ENCODE assay signal across 11 cellular contexts in genomic region chr5:173825215-173825865, GRCh38.
DNase-seq lines count a peak whose midpoint lies in the region; ATAC-seq and TF ChIP-seq lines count a peak whose summit lies in the region.
"Had no signal": no experiment of that assay in that cellular context is flagged by ENCODE, and none has a peak within 500 bp of the region (broad histone marks: within the 10 kb centered on the region; RNA-seq: fewer than 3 reads in every experiment).

No MANE protein-coding gene starts in this region.

- H3K9me2 ChIP-seq in GM23248 (ENCODE audit: insufficient read depth): no peaks in the 10 kb centered on the region

- H3K27me3 ChIP-seq in GM23248 (replicated peaks; ENCODE audit: insufficient read depth): no peaks in the 10 kb centered on the region
- H3K27me3 ChIP-seq in adrenal gland: no peaks in the 10 kb centered on the region
- H3K27me3 ChIP-seq in kidney epithelial cell (ENCODE audit: control insufficient read depth, insufficient read depth, low read length): no peaks in the 10 kb centered on the region
- no peaks in the 10 kb centered on the region for H3K27me3 ChIP-seq in skeletal muscle satellite cell (ENCODE audit: control insufficient read depth, insufficient read depth, low read length)

- TF ChIP-seq CTCF in adrenal gland (IDR thresholded peaks at IDR 0.05) (no peak), kidney epithelial cell (IDR thresholded peaks at IDR 0.05; ENCODE audit: insufficient read depth, low read length, poor library complexity, severe bottlenecking) (no peak)

- H3K4me2 ChIP-seq in GM23248 (ENCODE audit: unreplicated experiment): no peak overlapping the region
- peak overlapping the region; percentile 8 for H3K4me2 ChIP-seq in skeletal muscle satellite cell (ENCODE audit: low read length)

- intact Hi-C loops in adrenal gland (cut with DNase I): no loop called here

- H2AFZ ChIP-seq in GM23248: no peak overlapping the region

- peaks cover 16% of the 10 kb centered on the region for H3F3A ChIP-seq in GM23248 (ENCODE audit: insufficient read depth)

- H3K9ac ChIP-seq in GM23248 (no peak overlapping the region), skeletal muscle satellite cell (ENCODE audit: low read depth, low read length) (no peak overlapping the region)

- H3K9me3 ChIP-seq in GM23248 (ENCODE audit: low read depth): no peaks in the 10 kb centered on the region
- H3K9me3 ChIP-seq in adrenal gland (replicated peaks in 1 of 3): no peaks in the 10 kb centered on the region
- H3K9me3 ChIP-seq in skeletal muscle satellite cell (replicated peaks; ENCODE audit: low read length): no peaks in the 10 kb centered on the region

- H3K27ac ChIP-seq in GM23248 (no peak overlapping the region), adrenal gland (peak overlapping the region in 3 of 5 donors; percentile 19 to 91 (median 79))

- no peak for ATAC-seq in GM18873 (IDR thresholded peaks at IDR 0.05; ENCODE audit: low FRiP score, unreplicated experiment)

- H3K4me3 ChIP-seq in GM23248 (no peak overlapping the region), adrenal gland (no peak overlapping the region), kidney epithelial cell (ENCODE audit: low read depth, low read length) (no peak overlapping the region), skeletal muscle satellite cell (ENCODE audit: low read length) (no peak overlapping the region)

- H3K4me1 ChIP-seq in GM23248 (ENCODE audit: insufficient read depth) (peaks cover 13% of the 10 kb centered on the region), adrenal gland (replicated peaks in 1 of 2) (peaks cover 21 to 35% of the 10 kb centered on the region in 2 donors), skeletal muscle satellite cell (ENCODE audit: control insufficient read depth, insufficient read depth, low read length) (peaks cover 38% of the 10 kb centered on the region)

- H3K79me2 ChIP-seq in GM23248 (ENCODE audit: insufficient read depth): no peaks in the 10 kb centered on the region

- H4K20me1 ChIP-seq in GM23248 (ENCODE audit: insufficient read depth): no peaks in the 10 kb centered on the region

- in situ Hi-C loops in GM23248 (cut with MboI) (no loop called here), KBM-7 (cut with MboI; ENCODE audit: low pct_unique_long_range_greater_than_20kb, low sequenced_read_pairs) (no loop called here)

- 56 to 60% methylated on average over 13 of the region's 13 CpGs for WGBS in GM23248 (ENCODE audit: low coverage in 1 of 2, low lambda C conversion rate in 2 of 2, missing lambda C conversion rate in 2 of 2), 2 experiments
- 68 to 82% (median 77%) methylated on average over 13 of the region's 13 CpGs for WGBS in adrenal gland, 4 donors

- TF ChIP-seq POLR2A in adrenal gland (IDR thresholded peaks at IDR 0.05): no peak

- H3K36me3 ChIP-seq in GM23248 (ENCODE audit: low read depth): no peaks in the 10 kb centered on the region
- no peaks in the 10 kb centered on the region for H3K36me3 ChIP-seq in adrenal gland (replicated peaks in 1 of 2)
- no peaks in the 10 kb centered on the region for H3K36me3 ChIP-seq in kidney epithelial cell (ENCODE audit: control insufficient read depth, insufficient read depth, low read length)
- no peaks in the 10 kb centered on the region for H3K36me3 ChIP-seq in skeletal muscle satellite cell (ENCODE audit: insufficient read depth, low read length)

- peak; percentile 54 for DNase-seq in GM23248
- DNase-seq in adrenal gland: peak in 2 of 7 donors; percentile 36 to 73
- DNase-seq in kidney epithelial cell (ENCODE audit: low read depth): peak; percentile 67
- DNase-seq in NCI-H1694 (lab: John Stamatoyannopoulos, UW): no peak
- no peak for DNase-seq in stimulated activated naive CD4-positive, alpha-beta T cell treated with Interleukin-2 at 50 U/mL for 16 hours (lab: John Stamatoyannopoulos, UW)
- DNase-seq in KBM-7: no peak
- DNase-seq: activated CD4-positive, alpha-beta T cell treated with anti-CD3 and anti-CD28 coated beads, Interleukin-2, amount 50 U/mL, for 1 hour; activated naive CD4-positive, alpha-beta T cell treated with anti-CD3 and anti-CD28 coated beads, Interleukin-2, amount 50 U/mL, for 16 hours; effector memory CD4-positive, alpha-beta T cell had no signal

Comparison
In these comparisons a context has a peak if more than half of its experiments do, and no peak if none do; other contexts are left out.
1. DNase-seq: peak in GM23248 (single experiment) and kidney epithelial cell (single experiment); none in NCI-H1694 (single experiment), stimulated activated naive CD4-positive, alpha-beta T cell treated with Interleukin-2 at 50 U/mL for 16 hours (single experiment) and KBM-7 (single experiment).